12 cellular contexts compared by ENCODE assay signal in the genomic region with DNA sequence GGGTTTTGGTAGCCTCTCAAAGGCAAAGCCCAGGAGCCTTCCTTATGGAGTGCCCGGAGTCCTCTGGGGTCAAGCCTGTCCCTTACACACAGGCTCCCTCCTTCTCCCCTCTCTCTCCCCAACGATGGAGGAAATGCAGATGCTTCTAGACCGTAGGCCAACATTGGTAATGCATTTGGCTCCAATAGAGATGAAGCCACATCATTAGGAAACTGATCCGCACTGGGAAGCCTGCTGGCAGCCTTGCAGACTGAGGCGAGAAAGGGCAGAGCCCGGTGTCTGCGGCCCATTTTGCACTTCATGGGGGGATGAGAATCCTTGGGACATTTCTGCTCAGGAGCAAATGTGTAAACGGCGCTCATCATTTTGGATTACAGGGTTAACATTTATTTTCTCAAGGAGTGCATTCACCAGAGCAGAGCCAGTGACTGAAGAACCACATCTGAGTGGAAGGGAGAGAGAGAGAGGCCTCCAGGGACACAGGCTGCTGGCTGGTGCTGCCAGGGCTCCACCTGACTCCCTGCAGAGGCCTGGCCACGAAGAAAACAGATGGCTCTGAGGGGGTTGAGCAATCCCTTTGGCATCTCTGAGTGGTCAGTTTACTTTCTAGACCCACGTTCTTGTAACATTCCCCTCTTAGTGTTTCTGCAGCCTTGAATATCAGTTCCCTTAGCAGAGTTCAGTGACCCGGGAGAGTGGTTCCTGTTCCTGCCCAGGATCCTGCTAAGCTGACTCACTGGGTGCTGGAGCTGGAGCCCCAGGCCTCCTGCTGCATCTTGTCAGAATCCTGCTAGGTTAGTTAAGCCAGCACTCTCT. TPM values are rescaled to one million over a fixed set of nuclear protein-coding genes. Genes with fewer than 3 reads are reported as not detected.
A peak's percentile ranks its signal among the peaks of the same experiment; 100 is the strongest.
DNase-seq lines count a peak whose midpoint lies in the region.
"Had no signal": no experiment of that assay in that cellular context is flagged by ENCODE, and none has a peak within 500 bp of the region (broad histone marks: within the 10 kb centered on the region; RNA-seq: fewer than 3 reads in every experiment).

No MANE protein-coding gene starts in this region.

- no peak overlapping the region for H4K12ac ChIP-seq in trophoblast cell (ENCODE audit: low read depth, low read length)

- H3K79me2 ChIP-seq in trophoblast cell (ENCODE audit: control insufficient read depth, insufficient read depth, low read length, poor library complexity) = peaks cover 5% of the 10 kb centered on the region

- H3K4me1 Mint-ChIP-seq in activated T-cell treated with anti-CD3 and anti-CD28 coated beads, Interleukin-2, amount 50 U/mL, for 24 hours (ENCODE audit: low read depth) = peaks cover 4% of the 10 kb centered on the region

- no peak overlapping the region for H2BK5ac ChIP-seq in trophoblast cell (ENCODE audit: low read depth, low read length, poor library complexity)

- H3K9ac ChIP-seq in trophoblast cell (ENCODE audit: low read length) = no peak overlapping the region

- H3K9me3 Mint-ChIP-seq in activated T-cell treated with anti-CD3 and anti-CD28 coated beads, Interleukin-2, amount 50 U/mL, for 24 hours = no peaks in the 10 kb centered on the region
- H3K9me3 Mint-ChIP-seq: activated naive CD8-positive, alpha-beta T cell treated with anti-CD3 and anti-CD28 coated beads for 36 hours; T-helper 1 cell treated with Interleukin-12 subunit alpha and Interleukin-12 subunit beta and Interleukin-4 antibody, amounts not matched to agents 30 μg/mL and 1 μg/mL, for 36 hours had no signal

- no peaks in the 10 kb centered on the region for H3K27me3 ChIP-seq in trophoblast cell (ENCODE audit: insufficient read depth, low read length)

- H3K4me3 ChIP-seq in trophoblast cell (ENCODE audit: low read depth, low read length) = no peak overlapping the region

- H4K91ac ChIP-seq in trophoblast cell (ENCODE audit: low read depth, low read length) = peak overlapping the region; percentile 7

- H3K36me3 ChIP-seq in trophoblast cell (ENCODE audit: control insufficient read depth in 1 of 2, insufficient read depth in 2 of 2, low read length in 2 of 2) = no peaks in the 10 kb centered on the region

- no peak overlapping the region for H3K4me3 Mint-ChIP-seq in activated T-cell treated with anti-CD3 and anti-CD28 coated beads, Interleukin-2, amount 50 U/mL, for 24 hours
- H3K4me3 Mint-ChIP-seq: activated naive CD8-positive, alpha-beta T cell treated with anti-CD3 and anti-CD28 coated beads for 36 hours; IgD-negative memory B cell; T-helper 1 cell treated with Interleukin-12 subunit alpha and Interleukin-12 subunit beta and Interleukin-4 antibody, amounts not matched to agents 30 μg/mL and 1 μg/mL, for 36 hours had no signal

- no peak overlapping the region for H3K27ac Mint-ChIP-seq in activated T-cell treated with anti-CD3 and anti-CD28 coated beads, Interleukin-2, amount 50 U/mL, for 24 hours
- H3K27ac Mint-ChIP-seq: activated naive CD8-positive, alpha-beta T cell treated with anti-CD3 and anti-CD28 coated beads for 36 hours; IgD-negative memory B cell; T-helper 1 cell treated with Interleukin-12 subunit alpha and Interleukin-12 subunit beta and Interleukin-4 antibody, amounts not matched to agents 30 μg/mL and 1 μg/mL, for 36 hours had no signal

- no peak overlapping the region for H3K18ac ChIP-seq in trophoblast cell (ENCODE audit: low read length)

- H3K14ac ChIP-seq in trophoblast cell (ENCODE audit: low read length) = no peak overlapping the region

- H3K79me1 ChIP-seq in trophoblast cell (ENCODE audit: low read length) = peaks cover 6% of the 10 kb centered on the region

- in situ Hi-C loops in G401 (cut with HindIII; ENCODE audit: low sequenced_read_pairs) = no loop called here

- WGBS in trophoblast cell (ENCODE audit: extremely low coverage, insufficient coverage, insufficient read length) = no CpG with 5 or more reads among the region's 12 CpGs

- no peak overlapping the region for H2BK12ac ChIP-seq in trophoblast cell (ENCODE audit: low read length)

- DNase-seq in DMS 273 treated with DMSO at 0.1 percent for 48 hours (lab: John Stamatoyannopoulos, UW) (peak; percentile 59), NCI-H69 (lab: John Stamatoyannopoulos, UW) (peak; percentile 49), fibroblast of gingiva (ENCODE audit: low read depth) (peak; percentile 95), trophoblast cell (peak; percentile 48 to 54), GDM1 (lab: John Stamatoyannopoulos, UW) (no peak), NCI-H1048 (lab: John Stamatoyannopoulos, UW) (no peak), G401 (ENCODE audit: low spot score) (no peak)
- no peak for DNase-seq in activated T-cell treated with anti-CD3 and anti-CD28 coated beads, Interleukin-2, amount 50 U/mL, for 24 hours
- DNase-seq: activated naive CD8-positive, alpha-beta T cell treated with anti-CD3 and anti-CD28 coated beads for 36 hours; GF-D8 had no signal

- no peak overlapping the region for H3K4ac ChIP-seq in trophoblast cell (ENCODE audit: low read depth, low read length)

- no peak overlapping the region for H2BK120ac ChIP-seq in trophoblast cell (ENCODE audit: insufficient read depth, low read length, poor library complexity)

- H4K8ac ChIP-seq in trophoblast cell (ENCODE audit: low read depth, low read length) = no peak overlapping the region

- H2AFZ ChIP-seq in trophoblast cell (ENCODE audit: insufficient read depth, low read length, poor library complexity) = no peak overlapping the region

- peaks cover 19 to 22% of the 10 kb centered on the region in 2 experiments for H3K4me1 ChIP-seq in trophoblast cell (ENCODE audit: control insufficient read depth in 1 of 2, insufficient read depth in 2 of 2, low read length in 2 of 2)

- no peak overlapping the region for H2AK5ac ChIP-seq in trophoblast cell (ENCODE audit: low read length)

- H3K4me2 ChIP-seq in trophoblast cell (ENCODE audit: low read length) = no peak overlapping the region

- peak overlapping the region; percentile 52 for H3K27ac ChIP-seq in trophoblast cell (ENCODE audit: low read depth, low read length)

- H3K36me3 Mint-ChIP-seq in activated T-cell treated with anti-CD3 and anti-CD28 coated beads, Interleukin-2, amount 50 U/mL, for 24 hours (ENCODE audit: low read depth) = no peaks in the 10 kb centered on the region
- H3K36me3 Mint-ChIP-seq: activated naive CD8-positive, alpha-beta T cell treated with anti-CD3 and anti-CD28 coated beads for 36 hours; IgD-negative memory B cell had no signal

- peaks cover 13% of the 10 kb centered on the region for H3K27me3 Mint-ChIP-seq in activated T-cell treated with anti-CD3 and anti-CD28 coated beads, Interleukin-2, amount 50 U/mL, for 24 hours

- no peaks in the 10 kb centered on the region for H3K9me3 ChIP-seq in trophoblast cell (ENCODE audit: insufficient read depth, low read depth, low read length)

- H3K23ac ChIP-seq in trophoblast cell (ENCODE audit: low read length) = no peak overlapping the region

RNA-seq across cellular contexts. Expression of a gene that starts 4.4 kb away (rescaled TPM):
- polyA plus RNA-seq in trophoblast cell (2013) = 166 and 167 TPM in 2 replicates
- total RNA-seq in G401 (2014; rRNA removed; shearing (Covaris generic)) = 26.7 and 56.5 TPM in 2 replicates

RNA-seq across cellular contexts. Expression of a gene that starts 36.4 kb away (rescaled TPM):
- not detected in 2 replicates for polyA plus RNA-seq in trophoblast cell (2013)
- total RNA-seq in G401 (2014; rRNA removed; shearing (Covaris generic)) = not detected in 2 replicates
- total RNA-seq: activated naive CD8-positive, alpha-beta T cell treated with anti-CD3 and anti-CD28 coated beads for 36 hours had no signal
- polyA plus RNA-seq: IgD-negative memory B cell had no signal

RNA-seq across cellular contexts. Expression of a gene that starts 46.7 kb away (rescaled TPM):
- polyA plus RNA-seq in trophoblast cell (2013) = 3.1 and 3.7 TPM in 2 replicates
- not detected in 2 replicates for total RNA-seq in G401 (2014; rRNA removed; shearing (Covaris generic))
- total RNA-seq: activated naive CD8-positive, alpha-beta T cell treated with anti-CD3 and anti-CD28 coated beads for 36 hours had no signal
- polyA plus RNA-seq: IgD-negative memory B cell had no signal

Comparison
In these comparisons a context has a peak if more than half of its experiments do, and no peak if none do; other contexts are left out.
1. DNase-seq: peak in DMS 273 treated with DMSO at 0.1 percent for 48 hours (single experiment), NCI-H69 (single experiment), fibroblast of gingiva (single experiment) and trophoblast cell (2 of 2); none in GDM1 (single experiment), NCI-H1048 (single experiment), G401 (single experiment) and activated T-cell treated with anti-CD3 and anti-CD28 coated beads, Interleukin-2, amount 50 U/mL, for 24 hours (single experiment).